8 cellular contexts compared by ENCODE assay signal in genomic region chr2:151290467-151290866, GRCh38. TPM values are rescaled to one million over a fixed set of nuclear protein-coding genes. Genes with fewer than 3 reads are reported as not detected.
DNase-seq lines count a peak whose midpoint lies in the region; ATAC-seq and TF ChIP-seq lines count a peak whose summit lies in the region.

No MANE protein-coding gene starts in this region.

- no peaks in the 10 kb centered on the region for H3K27me3 Mint-ChIP-seq in CD14-positive monocyte (ENCODE audit: low read depth in 3 of 3)

- no peaks in the 10 kb centered on the region for H3K9me3 ChIP-seq in neutrophil

- H3K36me3 Mint-ChIP-seq in CD14-positive monocyte, result peaks cover 0 to 4% of the 10 kb centered on the region in 2 donors

- ATAC-seq in HG02642 (IDR thresholded peaks at IDR 0.05; ENCODE audit: poor library complexity, unreplicated experiment), result no peak

- H3K27ac ChIP-seq in dorsolateral prefrontal cortex, result peak overlapping the region in 45 of 59 donors; percentile 71 to 96 (median 89)
- peak overlapping the region; percentile 100 for H3K27ac ChIP-seq in neutrophil

- intact Hi-C loops in CD14-positive monocyte (cut with micrococcal nuclease), result loop anchor here (5.0 kb wide), 3 partner anchors 67 to 117 kb away; partner anchors contain the start of genes RIF1 (in 1 of the 2) and TNFAIP6 (in 1 of the 2)
- intact Hi-C loops in dorsolateral prefrontal cortex (cut with DNase I), result loop anchor here in 1 of 2 donors (5.0 kb wide), 1 partner anchor 117 kb away; the partner anchor contains the start of gene RIF1

- H3K4me3 ChIP-seq in NB4 (ENCODE audit: low read depth, low read length) (peak overlapping the region; percentile 82), dorsolateral prefrontal cortex (peak overlapping the region in 50 of 59 donors; percentile 59 to 85 (median 72)), neutrophil (ENCODE audit: low read depth in 1 of 2, low read length in 1 of 2) (peak overlapping the region; percentile 85 to 86)

- no peak for DNase-seq in CD14-positive monocyte (ENCODE audit: low spot score)
- peak; percentile 17 for DNase-seq in NB4 (ENCODE audit: low read depth)
- DNase-seq in dorsolateral prefrontal cortex, result no peak
- no peak for DNase-seq in activated effector memory CD4-positive, alpha-beta T cell treated with anti-CD3 and anti-CD28 coated beads, Interleukin-2, amount 50 U/mL, for 16 hours
- DNase-seq in NCI-H1092 treated with DMSO at 0.1 percent for 48 hours (lab: John Stamatoyannopoulos, UW), result no peak
- DNase-seq in NCI-H2029 (lab: John Stamatoyannopoulos, UW), result no peak

- peaks cover 0 to 7% (median 0%) of the 10 kb centered on the region in 7 donors for H3K9me3 Mint-ChIP-seq in CD14-positive monocyte

- H3K27me3 ChIP-seq in dorsolateral prefrontal cortex (peaks cover 0 to 10% (median 0%) of the 10 kb centered on the region in 45 donors), neutrophil (no peaks in the 10 kb centered on the region)

- H3K36me3 ChIP-seq in neutrophil, result no peaks in the 10 kb centered on the region

- H3K27ac Mint-ChIP-seq in CD14-positive monocyte, result peak overlapping the region; percentile 93 to 99 (median 97)

- TF ChIP-seq CTCF in CD14-positive monocyte (IDR thresholded peaks at IDR 0.05) (no peak), NB4 (IDR thresholded peaks at IDR 0.05; ENCODE audit: low read depth, low read length) (no peak), dorsolateral prefrontal cortex (IDR thresholded peaks at IDR 0.05 in 54 of 56, conservative IDR thresholded peaks at IDR 0.05 in 2 of 56; ENCODE audit: low read depth in 1 of 56, partially characterized antibody in 56 of 56) (no peak), neutrophil (IDR thresholded peaks at IDR 0.05) (no peak)

- peaks cover 64% of the 10 kb centered on the region in 2 experiments for H3K4me1 ChIP-seq in neutrophil (ENCODE audit: control insufficient read depth in 1 of 2, insufficient read depth in 1 of 2, low read depth in 1 of 2, low read length in 1 of 2)

- no peak for TF ChIP-seq POLR2A in NB4 (IDR thresholded peaks at IDR 0.05; ENCODE audit: extremely low read depth, insufficient read length)

- peak overlapping the region; percentile 87 to 94 for H3K4me3 Mint-ChIP-seq in CD14-positive monocyte

- H3K4me1 Mint-ChIP-seq in CD14-positive monocyte, result peaks cover 49% of the 10 kb centered on the region

RNA-seq across cellular contexts. Expression of gene NMI, which starts 1.0 kb away (rescaled TPM):
- polyA plus RNA-seq in CD14-positive monocyte, result 10 to 100 TPM; 72.3 to 83.0 TPM
- 1 to 10 TPM in 118 of 120 experiments, under 1 TPM in 2; 0.68 to 9.3 (median 2.9) TPM for total RNA-seq in dorsolateral prefrontal cortex

RNA-seq across cellular contexts. Expression of gene RBM43, which starts 28.8 kb away (rescaled TPM):
- under 1 TPM; 0.24 to 0.38 TPM for polyA plus RNA-seq in CD14-positive monocyte
- 1 to 10 TPM; 2.0 to 7.1 (median 4.5) TPM for total RNA-seq in dorsolateral prefrontal cortex
